In genomic region chr17:31858647-31859486, GRCh38 we compare ENCODE assay signal across 8 cellular contexts. TPM values are rescaled to one million over a fixed set of nuclear protein-coding genes. Genes with fewer than 3 reads are reported as not detected.
DNase-seq lines count a peak whose midpoint lies in the region; ATAC-seq and TF ChIP-seq lines count a peak whose summit lies in the region.

COPRS (minus strand) TSS chr17:31859244; CDS start chr17:31859199, 45 bp downstream.

- no peaks in the 10 kb centered on the region for H3K79me2 ChIP-seq in OCI-LY7 (ENCODE audit: insufficient read depth, low read depth, low read length)

- H3K9me3 ChIP-seq in OCI-LY7 (ENCODE audit: low read length) (no peaks in the 10 kb centered on the region), mononuclear cell (ENCODE audit: low read depth, low read length) (no peaks in the 10 kb centered on the region)

- no peak within 1 kb of the TSS for H3K27ac ChIP-seq in OCI-LY7 (ENCODE audit: low read depth, low read length, poor library complexity, severe bottlenecking)

- peak within 1 kb of the TSS; percentile 32 for H2AFZ ChIP-seq in OCI-LY7 (ENCODE audit: low read length)

- H3K4me1 ChIP-seq in OCI-LY7 (ENCODE audit: insufficient read depth, low read length, poor library complexity, severe bottlenecking): peaks cover 18% of the 10 kb centered on the region
- H3K4me1 ChIP-seq in mononuclear cell (ENCODE audit: insufficient read depth, low read length): peaks cover 18% of the 10 kb centered on the region

- POLR2A ChIA-PET in OCI-LY7 (lab: Charles Lee): interaction anchor here (0.6 kb wide), 3 partner anchors 29 to 548 kb away, joined by 3 to 4 read pairs (median 3); no protein-coding TSS in a partner anchor

- BruUV-seq in OCI-LY7 (replicated peaks; lab: Mats Ljungman, UMichigan): no TSS peak

- no peaks in the 10 kb centered on the region for H3K9me2 ChIP-seq in OCI-LY7 (ENCODE audit: insufficient read depth, low read length)

- H4K20me1 ChIP-seq in OCI-LY7 (ENCODE audit: insufficient read depth, low read length): no peaks in the 10 kb centered on the region

- peaks cover 39% of the 10 kb centered on the region for H3K36me3 ChIP-seq in OCI-LY7 (ENCODE audit: insufficient read depth, low read length)

- peak; percentile 73 for ATAC-seq in GM19025 (IDR thresholded peaks at IDR 0.05; ENCODE audit: low read depth, unreplicated experiment)

- H3K27me3 ChIP-seq in mononuclear cell (ENCODE audit: insufficient read depth, low read length): no peaks in the 10 kb centered on the region

- TF ChIP-seq CTCF in OCI-LY7 (conservative IDR thresholded peaks at IDR 0.05; ENCODE audit: low read length) (no peak), epithelial cell of esophagus (IDR thresholded peaks at IDR 0.05; ENCODE audit: insufficient read depth, low read depth, low read length, missing control alignments) (no peak)

- CTCF ChIA-PET in OCI-LY7 (lab: Charles Lee; ENCODE audit: unreplicated experiment): interaction anchor here (0.6 kb wide), 1 partner anchor 492 kb away, joined by 3 read pairs; no protein-coding TSS in a partner anchor

- DNase-seq in AG08395 (ENCODE audit: low spot score): peak; percentile 98
- DNase-seq in HPDE6-E6E7 (ENCODE audit: extremely low spot score): peak; percentile 85
- peak; percentile 88 for DNase-seq in OCI-LY7 (ENCODE audit: low spot score)
- peak; percentile 69 for DNase-seq in activated T-cell treated with anti-CD3 and anti-CD28 coated beads for 24 hours (ENCODE audit: low read depth)
- DNase-seq in epithelial cell of esophagus (ENCODE audit: low read depth): peak; percentile 87
- DNase-seq in stimulated activated CD8-positive, alpha-beta memory T cell treated with anti-CD3 and anti-CD28 coated beads, Interleukin-2, amount 100 ng/mL, for 48 hours (ENCODE audit: low read depth in 2 of 2): peak; percentile 69 to 83

- H3K4me3 ChIP-seq in OCI-LY7 (ENCODE audit: low read depth, low read length, poor library complexity, severe bottlenecking): peak within 1 kb of the TSS; percentile 76
- peak within 1 kb of the TSS; percentile 59 for H3K4me3 ChIP-seq in epithelial cell of esophagus (ENCODE audit: low read length)
- H3K4me3 ChIP-seq in mononuclear cell (ENCODE audit: low read length): peak within 1 kb of the TSS; percentile 40

- peak within 1 kb of the TSS; percentile 81 for H3K4me2 ChIP-seq in OCI-LY7 (ENCODE audit: low read length)

- intact Hi-C loops in OCI-LY7 (cut with micrococcal nuclease; ENCODE audit: unreplicated experiment): loop anchor here (2.0 to 5.0 kb wide), 2 partner anchors 42 to 322 kb away; partner anchors contain the start of gene UTP6

RNA-seq across cellular contexts. Expression of gene COPRS, which starts in this region (rescaled TPM):
- total RNA-seq in OCI-LY7 (2014; rRNA removed; shearing (Covaris generic)): 50.7 and 64.3 TPM in 2 replicates
- 32.1 and 32.7 TPM in 2 replicates for total RNA-seq in OCI-LY7 (2022)
- 7.9 TPM for total RNA-seq in mononuclear cell
